ENCODE assay signal across 13 cellular contexts in the genomic region with DNA sequence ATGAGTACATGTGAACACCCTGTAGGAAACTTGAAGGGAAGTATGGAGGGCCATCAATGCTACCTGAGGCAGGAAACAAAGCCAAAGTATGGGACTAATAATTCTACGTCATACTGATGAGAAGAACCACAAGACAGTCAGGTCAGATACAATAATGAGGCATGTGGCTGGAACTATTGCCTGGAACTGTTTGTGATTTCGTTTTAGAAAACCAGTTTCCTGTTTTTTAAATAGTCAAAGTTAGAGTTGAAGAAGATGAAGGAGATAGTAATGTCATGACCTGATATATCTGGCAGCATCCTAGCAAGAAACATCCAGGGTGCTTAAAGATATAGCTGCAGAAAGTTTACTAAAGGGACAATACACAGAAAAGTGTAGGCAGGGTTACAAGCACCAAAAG.
DNase-seq lines count a peak whose midpoint lies in the region; ATAC-seq and TF ChIP-seq lines count a peak whose summit lies in the region.
"Had no signal": no experiment of that assay in that cellular context is flagged by ENCODE, and none has a peak within 500 bp of the region (broad histone marks: within the 10 kb centered on the region; RNA-seq: fewer than 3 reads in every experiment).

No MANE protein-coding gene starts in this region.

- H2AFZ ChIP-seq in DND-41 (ENCODE audit: low read depth, low read length): peak overlapping the region; percentile 65
- no peak overlapping the region for H2AFZ ChIP-seq in PC-3 (ENCODE audit: low read length)

- no peaks in the 10 kb centered on the region for H3K27me3 ChIP-seq in DND-41 (ENCODE audit: insufficient read depth, low read length, poor library complexity)
- H3K27me3 ChIP-seq in PC-3 (ENCODE audit: low read length): no peaks in the 10 kb centered on the region
- H3K27me3 ChIP-seq: cardiac muscle cell had no signal

- H3K4me3 Mint-ChIP-seq in immature natural killer cell (peak overlapping the region in 3 of 5 donors; percentile 9 to 17 (median 15)), glutamatergic neuron (ENCODE audit: unreplicated experiment) (no peak overlapping the region), progenitor cell of endocrine pancreas (ENCODE audit: low read depth) (no peak overlapping the region)

- H3K4me1 Mint-ChIP-seq in immature natural killer cell (peaks cover 87 to 99% of the 10 kb centered on the region in 2 donors), glutamatergic neuron (ENCODE audit: low read depth, unreplicated experiment) (peaks cover 5% of the 10 kb centered on the region), progenitor cell of endocrine pancreas (ENCODE audit: low read depth) (peaks cover 2% of the 10 kb centered on the region)

- peak overlapping the region in 4 of 6 donors; percentile 49 to 65 (median 63) for H3K27ac Mint-ChIP-seq in immature natural killer cell
- H3K27ac Mint-ChIP-seq in glutamatergic neuron (ENCODE audit: unreplicated experiment): no peak overlapping the region
- H3K27ac Mint-ChIP-seq in progenitor cell of endocrine pancreas: no peak overlapping the region

- H3K9me3 Mint-ChIP-seq in immature natural killer cell: peaks cover 0 to 3% (median 0%) of the 10 kb centered on the region in 6 donors
- H3K9me3 Mint-ChIP-seq in glutamatergic neuron (ENCODE audit: unreplicated experiment): peaks cover 2% of the 10 kb centered on the region
- no peaks in the 10 kb centered on the region for H3K9me3 Mint-ChIP-seq in progenitor cell of endocrine pancreas (ENCODE audit: low read depth)

- CTCF ChIA-PET in PC-3 (lab: Charles Lee): no interaction called here

- DNase-seq in DND-41: no peak
- no peak for DNase-seq in immature natural killer cell
- no peak for DNase-seq in PC-3
- no peak for DNase-seq in glutamatergic neuron
- no peak for DNase-seq in progenitor cell of endocrine pancreas (ENCODE audit: low spot score, unreplicated experiment)
- DNase-seq: NCI-H524 treated with DMSO at 0.1 percent for 48 hours had no signal

- H3K27ac ChIP-seq in DND-41 (ENCODE audit: low read length) (peak overlapping the region; percentile 100), PC-3 (ENCODE audit: low read length) (no peak overlapping the region)
- H3K27ac ChIP-seq: C4-2B, cardiac muscle cell, esophagus muscularis mucosa, prostate gland had no signal

- ATAC-seq in DND-41 (ENCODE audit: insufficient read depth, low read depth) (no peak; the same call in 2 of the 3 replicates), GM21360 (IDR thresholded peaks at IDR 0.05; ENCODE audit: unreplicated experiment) (peak; percentile 42), HG03565 (IDR thresholded peaks at IDR 0.05; ENCODE audit: unreplicated experiment) (peak; percentile 30), PC-3 (no peak), GM21576 (IDR thresholded peaks at IDR 0.05; ENCODE audit: unreplicated experiment) (no peak)

- BruUV-seq in PC-3 (replicated peaks; lab: Mats Ljungman, UMichigan): no TSS peak

- H4K20me1 ChIP-seq in DND-41 (ENCODE audit: insufficient read depth, low read length) (no peaks in the 10 kb centered on the region), PC-3 (ENCODE audit: low read length) (no peaks in the 10 kb centered on the region)

- POLR2A ChIA-PET in PC-3 (lab: Charles Lee; ENCODE audit: unreplicated experiment): interaction anchor here (0.7 kb wide), 1 partner anchor 186 kb away, joined by 5 read pairs; no protein-coding TSS in a partner anchor

- no peaks in the 10 kb centered on the region for H3K36me3 Mint-ChIP-seq in immature natural killer cell
- H3K36me3 Mint-ChIP-seq in glutamatergic neuron (ENCODE audit: unreplicated experiment): no peaks in the 10 kb centered on the region
- H3K36me3 Mint-ChIP-seq in progenitor cell of endocrine pancreas (ENCODE audit: insufficient read depth): no peaks in the 10 kb centered on the region

- no peaks in the 10 kb centered on the region for H3K9me2 ChIP-seq in PC-3 (replicated peaks; ENCODE audit: low read length)

- intact Hi-C loops in PC-3 (cut with micrococcal nuclease): no loop called here

- no peaks in the 10 kb centered on the region for H3K9me3 ChIP-seq in DND-41 (ENCODE audit: insufficient read depth, low read length, severe bottlenecking)
- H3K9me3 ChIP-seq in PC-3 (ENCODE audit: low read length): no peaks in the 10 kb centered on the region
- H3K9me3 ChIP-seq: esophagus muscularis mucosa, prostate gland had no signal

- peaks cover under 1% of the 10 kb centered on the region; the same call in 1 of the 2 replicates for H3K79me2 ChIP-seq in DND-41 (ENCODE audit: insufficient read depth, low read length)
- no peaks in the 10 kb centered on the region for H3K79me2 ChIP-seq in PC-3 (ENCODE audit: low read length)

- H3K4me1 ChIP-seq in DND-41 (ENCODE audit: insufficient read depth, low read length) (peaks cover 89% of the 10 kb centered on the region), PC-3 (ENCODE audit: insufficient read depth, low read length) (no peaks in the 10 kb centered on the region)
- H3K4me1 ChIP-seq: esophagus muscularis mucosa had no signal

- TF ChIP-seq CTCF in DND-41 (IDR thresholded peaks at IDR 0.05; ENCODE audit: borderline replicate concordance, extremely low read depth, low read length, poor library complexity, severe bottlenecking): no peak
- TF ChIP-seq CTCF in PC-3 (conservative IDR thresholded peaks at IDR 0.05; ENCODE audit: low read depth, low read length): no peak
- no peak for TF ChIP-seq CTCF in glutamatergic neuron (IDR thresholded peaks at IDR 0.05; ENCODE audit: partially characterized antibody, unreplicated experiment)
- TF ChIP-seq CTCF in progenitor cell of endocrine pancreas (IDR thresholded peaks at IDR 0.05; ENCODE audit: unreplicated experiment): no peak

- H3K4me2 ChIP-seq in DND-41 (ENCODE audit: insufficient read depth, low read length) (peak overlapping the region; percentile 53), PC-3 (ENCODE audit: low read length) (no peak overlapping the region)

- no peaks in the 10 kb centered on the region for H3K36me3 ChIP-seq in DND-41 (ENCODE audit: insufficient read depth, low read length)
- H3K36me3 ChIP-seq in PC-3 (ENCODE audit: low read depth, low read length): no peaks in the 10 kb centered on the region
- H3K36me3 ChIP-seq: cardiac muscle cell, esophagus muscularis mucosa, prostate gland had no signal

- H3K4me3 ChIP-seq in DND-41 (ENCODE audit: low read depth in 1 of 2, low read length in 2 of 2) (peak overlapping the region in 1 of 2 experiments; percentile 19; a peak in 2 of 4 replicates), PC-3 (ENCODE audit: low read length) (no peak overlapping the region)
- H3K4me3 ChIP-seq: cardiac muscle cell, esophagus muscularis mucosa, prostate gland had no signal

- H3F3A ChIP-seq in PC-3 (ENCODE audit: low read length, unreplicated experiment): no peaks in the 10 kb centered on the region

- H3K27me3 Mint-ChIP-seq in immature natural killer cell (ENCODE audit: low read depth in 3 of 3) (peaks cover 0 to 3% (median 3%) of the 10 kb centered on the region in 3 donors), glutamatergic neuron (ENCODE audit: unreplicated experiment) (no peaks in the 10 kb centered on the region), progenitor cell of endocrine pancreas (no peaks in the 10 kb centered on the region)

- H3K9ac ChIP-seq in DND-41 (ENCODE audit: low read depth, low read length): peak overlapping the region; percentile 44
- no peak overlapping the region for H3K9ac ChIP-seq in PC-3 (ENCODE audit: low read length)

Comparison
In these comparisons a context has a peak if more than half of its experiments do, and no peak if none do; other contexts are left out.
1. ATAC-seq: peak in GM21360 (single experiment) and HG03565 (single experiment); none in DND-41 (single experiment), PC-3 (single experiment) and GM21576 (single experiment).
2. H3K27ac Mint-ChIP-seq: peak in immature natural killer cell (4 of 6); none in glutamatergic neuron (single experiment) and progenitor cell of endocrine pancreas (single experiment).
3. H3K4me3 Mint-ChIP-seq: peak in immature natural killer cell (3 of 5); none in glutamatergic neuron (single experiment) and progenitor cell of endocrine pancreas (single experiment).